ENCODE assay signal across 18 cellular contexts in the genomic region with DNA sequence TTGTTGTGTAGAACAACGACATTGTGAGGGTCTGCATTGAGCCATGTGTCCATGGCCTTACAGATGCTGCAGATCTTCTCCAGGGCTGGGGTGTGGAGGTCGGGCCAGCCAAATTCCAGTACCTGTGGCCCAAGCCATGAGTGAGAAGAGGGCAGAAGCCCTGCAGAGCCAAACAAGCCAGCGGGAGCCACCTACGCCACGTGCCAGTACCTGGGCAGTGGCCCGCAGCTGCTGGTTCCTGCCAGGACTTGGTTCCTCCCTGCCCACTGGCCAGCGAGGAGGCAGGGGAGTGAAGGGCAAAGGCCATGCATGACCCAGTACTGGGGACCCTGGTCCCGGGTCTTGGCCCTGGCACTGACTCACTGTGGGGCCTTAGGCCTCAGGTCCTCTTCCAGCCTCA.
A peak's percentile ranks its signal among the peaks of the same experiment; 100 is the strongest.
DNase-seq lines count a peak whose midpoint lies in the region; ATAC-seq and TF ChIP-seq lines count a peak whose summit lies in the region.
"Had no signal": no experiment of that assay in that cellular context is flagged by ENCODE, and none has a peak within 500 bp of the region (broad histone marks: within the 10 kb centered on the region; RNA-seq: fewer than 3 reads in every experiment).

No MANE protein-coding gene starts in this region.

- no peak for TF ChIP-seq EP300 in suprapubic skin (IDR thresholded peaks at IDR 0.05)

- H3K4me3 Mint-ChIP-seq in nephron progenitor cell = no peak overlapping the region
- no peak overlapping the region for H3K4me3 Mint-ChIP-seq in activated CD4-positive, alpha-beta memory T cell treated with anti-CD3 and anti-CD28 coated beads, Interleukin-2, amount 10 ng/mL, durations not matched to agents 7 days and 5 days
- H3K4me3 Mint-ChIP-seq: CD14-positive monocyte had no signal

- peak overlapping the region; percentile 76 to 98 for H3K27ac ChIP-seq in ascending aorta
- H3K27ac ChIP-seq in left ventricle myocardium inferior (replicated peaks) = peak overlapping the region; percentile 78
- H3K27ac ChIP-seq in osteoblast (ENCODE audit: low read depth, low read length) = no peak overlapping the region
- H3K27ac ChIP-seq in suprapubic skin = peak overlapping the region; percentile 14

- peaks cover 10% of the 10 kb centered on the region for H3K79me2 ChIP-seq in osteoblast (ENCODE audit: insufficient read depth, low read length)

- H3K4me2 ChIP-seq in osteoblast (ENCODE audit: insufficient read depth, low read length) = no peak overlapping the region

- H3K4me3 ChIP-seq in ascending aorta = no peak overlapping the region
- no peak overlapping the region for H3K4me3 ChIP-seq in left ventricle myocardium inferior
- H3K4me3 ChIP-seq in osteoblast (ENCODE audit: insufficient read depth, low read length) = no peak overlapping the region
- no peak overlapping the region for H3K4me3 ChIP-seq in suprapubic skin

- peaks cover 43% of the 10 kb centered on the region for H4K20me1 ChIP-seq in osteoblast (ENCODE audit: insufficient read depth, low read length)

- 83% methylated on average over 1 of the region's 8 CpGs for WGBS in suprapubic skin

- H3K27me3 Mint-ChIP-seq in nephron progenitor cell (ENCODE audit: low read depth, poor library complexity) = peaks cover 10% of the 10 kb centered on the region
- no peaks in the 10 kb centered on the region for H3K27me3 Mint-ChIP-seq in activated CD4-positive, alpha-beta memory T cell treated with anti-CD3 and anti-CD28 coated beads, Interleukin-2, amount 10 ng/mL, durations not matched to agents 7 days and 5 days

- H3K27ac Mint-ChIP-seq in nephron progenitor cell = no peak overlapping the region
- no peak overlapping the region for H3K27ac Mint-ChIP-seq in activated CD4-positive, alpha-beta memory T cell treated with anti-CD3 and anti-CD28 coated beads, Interleukin-2, amount 10 ng/mL, durations not matched to agents 7 days and 5 days

- H3K36me3 Mint-ChIP-seq in nephron progenitor cell (ENCODE audit: low read depth) = peaks cover 19% of the 10 kb centered on the region
- no peaks in the 10 kb centered on the region for H3K36me3 Mint-ChIP-seq in activated CD4-positive, alpha-beta memory T cell treated with anti-CD3 and anti-CD28 coated beads, Interleukin-2, amount 10 ng/mL, durations not matched to agents 7 days and 5 days (ENCODE audit: low read depth)

- H3K9me3 ChIP-seq in ascending aorta (no peaks in the 10 kb centered on the region), left ventricle myocardium inferior (replicated peaks) (no peaks in the 10 kb centered on the region), osteoblast (ENCODE audit: low read depth, low read length) (no peaks in the 10 kb centered on the region), suprapubic skin (no peaks in the 10 kb centered on the region)

- no peak for ATAC-seq in SK-N-SH treated with all-trans-retinoic acid at 6 μM for 48 hours
- ATAC-seq in GM18505 (IDR thresholded peaks at IDR 0.05; ENCODE audit: unreplicated experiment) = no peak

- peaks cover 21% of the 10 kb centered on the region for H3K4me1 Mint-ChIP-seq in nephron progenitor cell
- no peaks in the 10 kb centered on the region for H3K4me1 Mint-ChIP-seq in activated CD4-positive, alpha-beta memory T cell treated with anti-CD3 and anti-CD28 coated beads, Interleukin-2, amount 10 ng/mL, durations not matched to agents 7 days and 5 days
- H3K4me1 Mint-ChIP-seq: CD14-positive monocyte had no signal

- TF ChIP-seq CTCF in ascending aorta (IDR thresholded peaks at IDR 0.05) (no peak), left ventricle myocardium inferior (IDR thresholded peaks at IDR 0.05; ENCODE audit: borderline replicate concordance) (no peak), osteoblast (IDR thresholded peaks at IDR 0.05; ENCODE audit: extremely low read depth, low read depth, low read length) (no peak), suprapubic skin (IDR thresholded peaks at IDR 0.05) (no peak), nephron progenitor cell (IDR thresholded peaks at IDR 0.05) (no peak)

- CTCF ChIA-PET in activated CD4-positive, alpha-beta memory T cell treated with anti-CD3 and anti-CD28 coated beads, Interleukin-2, amount 10 ng/mL, durations not matched to agents 7 days and 5 days (lab: Charles Lee) = no interaction called here

- TF ChIP-seq POLR2A in suprapubic skin (IDR thresholded peaks at IDR 0.05) = no peak
- TF ChIP-seq POLR2A in GM18505 (IDR thresholded peaks at IDR 0.05; ENCODE audit: borderline replicate concordance, extremely low read depth, insufficient read depth, insufficient read length) = no peak

- DNase-seq in ascending aorta (ENCODE audit: low spot score in 2 of 2) (no peak), left ventricle myocardium inferior (no peak), osteoblast (ENCODE audit: insufficient read length, low spot score, missing footprints) (peak; percentile 41), suprapubic skin (ENCODE audit: low spot score in 2 of 2) (no peak), nephron progenitor cell (no peak)
- DNase-seq in activated CD4-positive, alpha-beta memory T cell treated with anti-CD3 and anti-CD28 coated beads, Interleukin-2, amount 10 ng/mL, durations not matched to agents 7 days and 5 days = no peak
- DNase-seq: COR-L47, DMS153, EL, H7, MM.1S, NCI-H1105 treated with DMSO at 0.1 percent for 48 hours, NCI-H187, NCI-H2171 treated with DMSO at 0.1 percent for 48 hours, NCI-H82 had no signal

- peaks cover 99 to 100% of the 10 kb centered on the region in 2 donors for H3K36me3 ChIP-seq in ascending aorta
- peaks cover 100% of the 10 kb centered on the region for H3K36me3 ChIP-seq in left ventricle myocardium inferior
- peaks cover 89% of the 10 kb centered on the region for H3K36me3 ChIP-seq in osteoblast (ENCODE audit: insufficient read depth, low read length)
- peaks cover 94% of the 10 kb centered on the region for H3K36me3 ChIP-seq in suprapubic skin

- H3K27me3 ChIP-seq in ascending aorta (no peaks in the 10 kb centered on the region), left ventricle myocardium inferior (ENCODE audit: low read depth) (no peaks in the 10 kb centered on the region), osteoblast (ENCODE audit: insufficient read depth, low read length) (no peaks in the 10 kb centered on the region), suprapubic skin (no peaks in the 10 kb centered on the region)

- H2AFZ ChIP-seq in osteoblast (ENCODE audit: low read length) = no peak overlapping the region

- POLR2A ChIA-PET in activated CD4-positive, alpha-beta memory T cell treated with anti-CD3 and anti-CD28 coated beads, Interleukin-2, amount 10 ng/mL, durations not matched to agents 7 days and 5 days (lab: Charles Lee) = no interaction called here

- H3K4me1 ChIP-seq in ascending aorta (peaks cover 26 to 77% of the 10 kb centered on the region in 2 donors), left ventricle myocardium inferior (peaks cover 87% of the 10 kb centered on the region), osteoblast (ENCODE audit: insufficient read depth, low read length) (peaks cover 9% of the 10 kb centered on the region), suprapubic skin (peaks cover 22% of the 10 kb centered on the region)

- no peaks in the 10 kb centered on the region for H3K9me3 Mint-ChIP-seq in nephron progenitor cell
- no peaks in the 10 kb centered on the region for H3K9me3 Mint-ChIP-seq in activated CD4-positive, alpha-beta memory T cell treated with anti-CD3 and anti-CD28 coated beads, Interleukin-2, amount 10 ng/mL, durations not matched to agents 7 days and 5 days
- H3K9me3 Mint-ChIP-seq: CD14-positive monocyte had no signal

- intact Hi-C loops in ascending aorta (cut with DNase I) = no loop called here
- intact Hi-C loops in left ventricle myocardium inferior (cut with micrococcal nuclease) = no loop called here

TF ChIP-seq in SK-N-SH treated with all-trans-retinoic acid at 6 μM for 48 hours, 23 proteins besides CTCF, POLR2A, EP300 and RAD21:
- TF ChIP-seq, protein P1, sequence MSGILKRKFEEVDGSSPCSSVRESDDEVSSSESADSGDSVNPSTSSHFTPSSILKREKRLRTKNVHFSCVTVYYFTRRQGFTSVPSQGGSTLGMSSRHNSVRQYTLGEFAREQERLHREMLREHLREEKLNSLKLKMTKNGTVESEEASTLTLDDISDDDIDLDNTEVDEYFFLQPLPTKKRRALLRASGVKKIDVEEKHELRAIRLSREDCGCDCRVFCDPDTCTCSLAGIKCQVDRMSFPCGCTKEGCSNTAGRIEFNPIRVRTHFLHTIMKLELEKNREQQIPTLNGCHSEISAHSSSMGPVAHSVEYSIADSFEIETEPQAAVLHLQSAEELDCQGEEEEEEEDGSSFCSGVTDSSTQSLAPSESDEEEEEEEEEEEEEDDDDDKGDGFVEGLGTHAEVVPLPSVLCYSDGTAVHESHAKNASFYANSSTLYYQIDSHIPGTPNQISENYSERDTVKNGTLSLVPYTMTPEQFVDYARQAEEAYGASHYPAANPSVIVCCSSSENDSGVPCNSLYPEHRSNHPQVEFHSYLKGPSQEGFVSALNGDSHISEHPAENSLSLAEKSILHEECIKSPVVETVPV (CRISPR knock-in tag; IDR thresholded peaks at IDR 0.05) = no peak
- TF ChIP-seq ZFP30 (CRISPR knock-in tag; IDR thresholded peaks at IDR 0.05) = no peak
